ENCODE assay signal across 23 cellular contexts in the genomic region with DNA sequence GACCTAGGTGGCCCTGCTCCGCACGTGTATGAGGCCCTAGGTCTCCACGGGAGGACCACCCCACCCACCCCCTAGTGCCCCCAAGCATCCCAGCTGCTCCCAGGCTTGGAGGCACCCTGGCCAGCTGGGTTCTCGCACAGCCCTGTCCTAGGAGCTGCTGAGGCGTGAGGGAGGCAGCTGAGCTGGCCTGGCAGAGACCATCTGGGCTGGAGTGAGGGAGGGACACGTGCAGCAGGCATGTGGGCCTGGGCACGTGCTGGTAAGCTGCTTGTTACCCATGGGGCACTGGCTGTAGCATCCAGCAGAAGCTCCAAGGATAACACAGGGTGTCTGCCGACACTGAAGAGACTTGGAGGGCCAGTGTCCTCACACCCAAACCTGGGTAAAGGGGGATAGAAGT. TPM values are rescaled to one million over a fixed set of nuclear protein-coding genes. Genes with fewer than 3 reads are reported as not detected.
A peak's percentile ranks its signal among the peaks of the same experiment; 100 is the strongest.
DNase-seq lines count a peak whose midpoint lies in the region; ATAC-seq lines count a peak whose summit lies in the region.
"Had no signal": no experiment of that assay in that cellular context is flagged by ENCODE, and none has a peak within 500 bp of the region (broad histone marks: within the 10 kb centered on the region; RNA-seq: fewer than 3 reads in every experiment).

No MANE protein-coding gene starts in this region.

- no peak overlapping the region for H2BK5ac ChIP-seq in neuronal stem cell (ENCODE audit: low read length)

- no peak overlapping the region for H3K4ac ChIP-seq in neuronal stem cell (ENCODE audit: low read length)

- no peak overlapping the region for H4K91ac ChIP-seq in neuronal stem cell (ENCODE audit: low read depth, low read length, poor library complexity)

- no peaks in the 10 kb centered on the region for H3K9me3 ChIP-seq in neuronal stem cell (replicated peaks in 1 of 2; ENCODE audit: control insufficient read depth in 2 of 2, insufficient read depth in 1 of 2, low read depth in 1 of 2, low read length in 2 of 2)
- H3K9me3 ChIP-seq: HAP-1, MG63 had no signal

- no peak for ATAC-seq in HG03571 (IDR thresholded peaks at IDR 0.05; ENCODE audit: unreplicated experiment)

- no peak overlapping the region for H2BK12ac ChIP-seq in neuronal stem cell (ENCODE audit: low read length)

- H2BK120ac ChIP-seq in neuronal stem cell (ENCODE audit: low read depth, low read length): no peak overlapping the region

- no peaks in the 10 kb centered on the region for H3K79me1 ChIP-seq in neuronal stem cell (ENCODE audit: low read depth, low read length)

- peak overlapping the region; percentile 77 for H2BK15ac ChIP-seq in neuronal stem cell (ENCODE audit: low read length)

- H3K27me3 ChIP-seq in neuronal stem cell (ENCODE audit: control insufficient read depth in 3 of 3, insufficient read depth in 3 of 3, low read depth in 1 of 3, low read length in 3 of 3): no peaks in the 10 kb centered on the region
- H3K27me3 ChIP-seq: MG63 had no signal

- DNase-seq in NCI-H2171 treated with DMSO at 0.1 percent for 48 hours (lab: John Stamatoyannopoulos, UW) (peak; percentile 3), NCI-H2171 (lab: John Stamatoyannopoulos, UW) (no peak), neuronal stem cell (ENCODE audit: low spot score) (no peak), SW 1271 (lab: John Stamatoyannopoulos, UW) (no peak), ACHN (no peak)
- DNase-seq: C1 segment of cervical spinal cord; Calu3; CD8-positive, alpha-beta memory T cell; DMS153; MG63; NCI-H1417; NCI-H1694 treated with DMSO at 0.1 percent for 48 hours; NCI-H2081 treated with DMSO at 0.1 percent for 48 hours; NCI-H2227 treated with DMSO at 0.1 percent for 48 hours; NCI-H510A; PC-9; RPMI8226 had no signal

- H3K4me3 ChIP-seq in neuronal stem cell (ENCODE audit: low read length in 2 of 2): no peak overlapping the region
- H3K4me3 ChIP-seq: GM23338, HAP-1, MG63, PC-9 had no signal

- in situ Hi-C loops in ACHN (cut with HindIII; ENCODE audit: low pct_ligation_motif_present, low pct_unique_long_range_greater_than_20kb, low sequenced_read_pairs): no loop called here

- H3K36me3 ChIP-seq in neuronal stem cell (replicated peaks in 1 of 2; ENCODE audit: control insufficient read depth in 2 of 2, insufficient read depth in 2 of 2, low read length in 2 of 2): peaks cover 0 to 25% of the 10 kb centered on the region in 2 donors
- H3K36me3 ChIP-seq: MG63 had no signal

- peaks cover 19 to 27% of the 10 kb centered on the region in 2 donors for H3K4me1 ChIP-seq in neuronal stem cell (ENCODE audit: control insufficient read depth in 2 of 2, insufficient read depth in 1 of 2, low read depth in 1 of 2, low read length in 2 of 2)
- H3K4me1 ChIP-seq: HAP-1 had no signal

- H3K23ac ChIP-seq in neuronal stem cell (ENCODE audit: low read depth, low read length, poor library complexity): no peak overlapping the region

- H3K18ac ChIP-seq in neuronal stem cell (ENCODE audit: low read length): peak overlapping the region; percentile 27

- no peak overlapping the region for H3K14ac ChIP-seq in neuronal stem cell (ENCODE audit: low read length)

- H3K9ac ChIP-seq in neuronal stem cell (ENCODE audit: low read depth, low read length, poor library complexity): no peak overlapping the region

- H3K4me2 ChIP-seq in neuronal stem cell (ENCODE audit: insufficient read depth, low read length, poor library complexity, severe bottlenecking): no peak overlapping the region
- H3K4me2 ChIP-seq: GM23338, PC-9 had no signal

- no peak overlapping the region for H4K8ac ChIP-seq in neuronal stem cell (ENCODE audit: low read depth, low read length)

- no peak overlapping the region for H2AK5ac ChIP-seq in neuronal stem cell (ENCODE audit: low read depth, low read length)

- no CpG with 5 or more reads among the region's 8 CpGs for WGBS in neuronal stem cell (ENCODE audit: extremely low coverage in 2 of 2, insufficient read length in 2 of 2, insufficient replicate concordance in 1 of 2), 2 donors

- H2AFZ ChIP-seq in neuronal stem cell (ENCODE audit: low read length): no peak overlapping the region
- H2AFZ ChIP-seq: GM23338, PC-9 had no signal

- H3K27ac ChIP-seq in cingulate gyrus (ENCODE audit: low read depth, low read length) (peak overlapping the region; percentile 41), neuronal stem cell (replicated peaks; ENCODE audit: low read length) (no peak overlapping the region), temporal lobe (ENCODE audit: low read depth, low read length) (peak overlapping the region; percentile 32)
- H3K27ac ChIP-seq: 22Rv1, PC-9 had no signal

RNA-seq across cellular contexts. Expression of gene SLC6A9, which starts 10.1 kb away (rescaled TPM):
- 10.8 TPM for polyA plus RNA-seq in neuronal stem cell (2013, experiment 1 of 2)
- 10.8 TPM for polyA plus RNA-seq in neuronal stem cell (2013, experiment 2 of 2)
- 4.7 TPM for total RNA-seq in temporal lobe

RNA-seq across cellular contexts. Expression of gene CCDC24, which starts 29.8 kb away (rescaled TPM):
- polyA plus RNA-seq in neuronal stem cell (2013, experiment 1 of 2): 5.3 TPM
- 5.5 TPM for polyA plus RNA-seq in neuronal stem cell (2013, experiment 2 of 2)
- total RNA-seq in temporal lobe: 4.4 TPM

RNA-seq across cellular contexts. Expression of gene B4GALT2, which starts 42.1 kb away (rescaled TPM):
- 64.3 TPM for polyA plus RNA-seq in neuronal stem cell (2013, experiment 1 of 2)
- 60.7 TPM for polyA plus RNA-seq in neuronal stem cell (2013, experiment 2 of 2)
- 50.4 TPM for total RNA-seq in temporal lobe

RNA-seq across cellular contexts. Expression of gene ATP6V0B, which starts 46.4 kb away (rescaled TPM):
- polyA plus RNA-seq in neuronal stem cell (2013, experiment 1 of 2): 44.2 TPM
- polyA plus RNA-seq in neuronal stem cell (2013, experiment 2 of 2): 41.9 TPM
- total RNA-seq in temporal lobe: 102 TPM

RNA-seq across cellular contexts. Expression of gene DPH2, which starts 51.3 kb away (rescaled TPM):
- polyA plus RNA-seq in neuronal stem cell (2013, experiment 1 of 2): 11.1 TPM
- polyA plus RNA-seq in neuronal stem cell (2013, experiment 2 of 2): 11.6 TPM
- 12.3 TPM for total RNA-seq in temporal lobe
